ENCODE assay signal across 1 cellular context in genomic region chr1:206002833-206003532, GRCh38.
TF ChIP-seq lines count a peak whose summit lies in the region.

TSS of gene RAB7B (minus strand) at chr1:206003395. CDS start at chr1:205994135, 9,260 bp downstream.

TF ChIP-seq in GM23338, 12 proteins besides CTCF, POLR2A, EP300 and RAD21 (continued from another document):
- TF ChIP-seq ZNF462 (CRISPR knock-in tag; IDR thresholded peaks at IDR 0.05) (no peak), CREB1 (CRISPR knock-in tag; IDR thresholded peaks at IDR 0.05; ENCODE audit: low read depth) (no peak), EZH2phosphoT487 (IDR thresholded peaks at IDR 0.05; ENCODE audit: unreplicated experiment) (no peak), REST (IDR thresholded peaks at IDR 0.05; ENCODE audit: unreplicated experiment) (no peak), ZNF114 (CRISPR knock-in tag; IDR thresholded peaks at IDR 0.05) (no peak), POLR2AphosphoS5 (IDR thresholded peaks at IDR 0.05; ENCODE audit: low read depth) (no peak), STAT1 (IDR thresholded peaks at IDR 0.05; ENCODE audit: unreplicated experiment) (no peak), ZNF331 (CRISPR knock-in tag; IDR thresholded peaks at IDR 0.05; ENCODE audit: low read depth) (no peak), NANOG (IDR thresholded peaks at IDR 0.05; ENCODE audit: borderline replicate concordance) (no peak)
